ENCODE assay signal across 19 cellular contexts in the genomic region with DNA sequence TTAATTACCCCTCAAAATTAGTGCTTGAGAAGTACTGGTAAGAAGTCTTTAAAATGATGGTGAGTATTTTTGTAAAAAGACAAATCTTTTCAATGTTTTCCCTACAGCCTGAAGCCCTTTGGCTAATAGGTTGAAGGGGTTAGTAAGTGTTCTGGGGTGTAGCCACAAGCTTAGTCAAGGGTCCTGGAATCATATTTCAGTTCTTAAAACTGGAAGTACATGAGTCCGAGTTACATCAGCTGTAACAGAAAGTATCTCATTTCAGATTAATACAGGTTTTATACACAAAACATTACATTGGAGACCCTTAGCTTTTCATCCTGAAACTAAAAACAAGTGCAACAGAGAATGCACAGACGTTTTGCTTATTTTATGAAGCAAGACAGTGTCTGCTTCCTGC. TPM values are rescaled to one million over a fixed set of nuclear protein-coding genes. Genes with fewer than 3 reads are reported as not detected.
"Had no signal": no experiment of that assay in that cellular context is flagged by ENCODE, and none has a peak within 500 bp of the region (broad histone marks: within the 10 kb centered on the region; RNA-seq: fewer than 3 reads in every experiment).

No MANE protein-coding gene starts in this region.

- H3K4me1 ChIP-seq: adrenal gland, colonic mucosa, left lung, testis, upper lobe of right lung had no signal

- H3K4me3 ChIP-seq: adrenal gland, cardiac muscle cell, colonic mucosa, left lung, right atrium auricular region, skin epidermis, testis, upper lobe of right lung had no signal

- H3K27ac ChIP-seq: adrenal gland, cardiac muscle cell, colonic mucosa, left lung, right atrium auricular region, testis, upper lobe of right lung had no signal

- H3K27me3 ChIP-seq: adrenal gland, cardiac muscle cell, colonic mucosa, left lung, right atrium auricular region, testis, upper lobe of right lung had no signal

- H3K36me3 ChIP-seq: colonic mucosa had no signal

- ATAC-seq: activated T-helper 17 cell treated with anti-CD3 and anti-CD28 coated beads, Interleukin-2, amount 50 U/mL, for 72 hours; left lung; natural killer cell treated with Interleukin-12 subunit alpha and Interleukin-12 subunit beta and Interleukin-15 and Interleukin-18, amount 100 ng/mL, for 72 hours; stimulated activated naive CD8-positive, alpha-beta T cell treated with anti-CD3 and anti-CD28 coated beads, Interleukin-15, amount 100 ng/mL, for 72 hours; T-cell; upper lobe of right lung had no signal

- DNase-seq: activated CD4-positive, alpha-beta T cell treated with anti-CD3 and anti-CD28 coated beads, Interleukin-2, amount 50 U/mL, for 4 hours; activated CD4-positive, CD25-positive, alpha-beta regulatory T cell treated with anti-CD3 and anti-CD28 coated beads, Interleukin-2, amount 50 U/mL, for 72 hours; activated naive CD4-positive, alpha-beta T cell treated with anti-CD3 and anti-CD28 coated beads, Interleukin-2, amount 50 U/mL, for 16 hours; activated T-cell treated with anti-CD3 and anti-CD28 coated beads for 4 hours; colonic mucosa; effector CD4-positive, alpha-beta T cell; left lung; occipital lobe; stimulated activated naive CD8-positive, alpha-beta T cell treated with anti-CD3 and anti-CD28 coated beads, Interleukin-15, amount 100 ng/mL, for 72 hours; T-cell; T1000; testis; upper lobe of right lung had no signal

- H3K9me3 ChIP-seq: adrenal gland, colonic mucosa, left lung, right atrium auricular region, testis, upper lobe of right lung had no signal

RNA-seq across cellular contexts. Expression of gene TEX29, which starts 52.7 kb away (rescaled TPM):
- total RNA-seq: cardiac muscle cell, occipital lobe, right atrium auricular region had no signal
- polyA plus RNA-seq: cardiac muscle cell had no signal
